In genomic region chr9:137236238-137236935, GRCh38 we compare ENCODE assay signal across 8 cellular contexts. TPM values are rescaled to one million over a fixed set of nuclear protein-coding genes. Genes with fewer than 3 reads are reported as not detected.
DNase-seq lines count a peak whose midpoint lies in the region; ATAC-seq, FAIRE-seq and TF ChIP-seq lines count a peak whose summit lies in the region.

No MANE protein-coding gene starts in this region.

- TF ChIP-seq POLR2A in breast epithelium (IDR thresholded peaks at IDR 0.05), result no peak

- ATAC-seq in HG02970 (IDR thresholded peaks at IDR 0.05; ENCODE audit: low FRiP score, unreplicated experiment), result no peak

- H3K4me3 ChIP-seq in BLaER1 treated with 17β-estradiol and CSF1 and Interleukin-3, amounts not matched to agents 10 nM and 100 nM, result peak overlapping the region; percentile 1 to 56 (median 32); a peak in 12 of 20 replicates
- no peak overlapping the region; the same call in 1 of the 2 replicates for H3K4me3 ChIP-seq in H7 (ENCODE audit: insufficient read depth, low read depth, low read length)
- no peak overlapping the region for H3K4me3 ChIP-seq in WI38 (ENCODE audit: low read depth, low read length)
- peak overlapping the region in 2 of 3 donors; percentile 11 to 46 for H3K4me3 ChIP-seq in breast epithelium
- H3K4me3 ChIP-seq in kidney (ENCODE audit: low read length in 2 of 2), result no peak overlapping the region

- peak; percentile 100 for DNase-seq in H7
- peak; percentile 89 for DNase-seq in NCI-H2227 (lab: John Stamatoyannopoulos, UW; ENCODE audit: unreplicated experiment)
- DNase-seq in breast epithelium (ENCODE audit: low spot score in 2 of 2), result peak; percentile 76 to 93
- DNase-seq in kidney, result peak; percentile 95
- DNase-seq in stimulated activated CD4-positive, alpha-beta T cell treated with anti-CD3 and anti-CD28 coated beads, Interleukin-15, amount 100 ng/mL, for 24 hours, result peak; percentile 95

- no peak for FAIRE-seq in kidney (lab: Jason Lieb, UNC)

- peaks cover 0 to 49% (median 38%) of the 10 kb centered on the region in 11 experiments; a peak in 19 of 22 replicates for H4K20me1 ChIP-seq in BLaER1 treated with 17β-estradiol and CSF1 and Interleukin-3, amounts not matched to agents 10 nM and 100 nM

- H3K9ac ChIP-seq in BLaER1 treated with 17β-estradiol and CSF1 and Interleukin-3, amounts not matched to agents 10 nM and 100 nM, result peak overlapping the region in 10 of 11 experiments; percentile 40 to 93 (median 67); a peak in 18 of 22 replicates
- H3K9ac ChIP-seq in kidney (ENCODE audit: low read length in 2 of 2), result no peak overlapping the region

- H3K27me3 ChIP-seq in BLaER1 treated with 17β-estradiol and CSF1 and Interleukin-3, amounts not matched to agents 10 nM and 100 nM, result no peaks in the 10 kb centered on the region
- H3K27me3 ChIP-seq in H7 (ENCODE audit: control insufficient read depth, insufficient read depth, low read length) (no peaks in the 10 kb centered on the region), breast epithelium (peaks cover 23 to 46% of the 10 kb centered on the region in 2 donors)

- H3K9me3 ChIP-seq in BLaER1 treated with 17β-estradiol and CSF1 and Interleukin-3, amounts not matched to agents 10 nM and 100 nM (replicated peaks in 1 of 11), result no peaks in the 10 kb centered on the region
- H3K9me3 ChIP-seq in breast epithelium (no peaks in the 10 kb centered on the region), kidney (ENCODE audit: control insufficient read depth in 1 of 2, low read length in 2 of 2) (no peaks in the 10 kb centered on the region)

- peak overlapping the region in 8 of 11 experiments; percentile 25 to 64 (median 46); a peak in 15 of 22 replicates for H3K27ac ChIP-seq in BLaER1 treated with 17β-estradiol and CSF1 and Interleukin-3, amounts not matched to agents 10 nM and 100 nM
- H3K27ac ChIP-seq in breast epithelium, result peak overlapping the region; percentile 80
- peak overlapping the region in 1 of 2 donors; percentile 7 for H3K27ac ChIP-seq in kidney (ENCODE audit: low read depth in 2 of 2, low read length in 2 of 2)

- TF ChIP-seq CTCF in WI38 (IDR thresholded peaks at IDR 0.05; ENCODE audit: low read depth, low read length) (peak; percentile 92), breast epithelium (IDR thresholded peaks at IDR 0.05) (peak; percentile 94 to 99 (median 99)), kidney (IDR thresholded peaks at IDR 0.05; ENCODE audit: borderline replicate concordance, extremely low read depth, insufficient read depth) (peak; percentile 99)

- peaks cover 58 to 76% (median 70%) of the 10 kb centered on the region in 10 experiments for H3K4me1 ChIP-seq in BLaER1 treated with 17β-estradiol and CSF1 and Interleukin-3, amounts not matched to agents 10 nM and 100 nM
- peaks cover 0 to 21% of the 10 kb centered on the region in 2 donors for H3K4me1 ChIP-seq in breast epithelium
- H3K4me1 ChIP-seq in kidney (ENCODE audit: control insufficient read depth in 1 of 2, insufficient read depth in 1 of 2, low read depth in 1 of 2, low read length in 2 of 2), result peaks cover 4 to 8% of the 10 kb centered on the region in 2 donors

- intact Hi-C loops in breast epithelium (cut with DNase I; ENCODE audit: low total_unique reads) (loop anchor here (10.0 kb wide), 1 partner anchor 122 kb away; the partner anchor contains the start of gene DPP7), kidney (cut with DNase I) (loop anchor here (10.0 kb wide), 1 partner anchor 122 kb away; the partner anchor contains the start of gene DPP7)

- no peaks in the 10 kb centered on the region for H3K36me3 ChIP-seq in BLaER1 treated with 17β-estradiol and CSF1 and Interleukin-3, amounts not matched to agents 10 nM and 100 nM
- H3K36me3 ChIP-seq in H7 (replicated peaks; ENCODE audit: control insufficient read depth, insufficient read depth, low read length), result no peaks in the 10 kb centered on the region
- no peaks in the 10 kb centered on the region for H3K36me3 ChIP-seq in breast epithelium
- H3K36me3 ChIP-seq in kidney (ENCODE audit: control insufficient read depth in 1 of 2, insufficient read depth in 2 of 2, low read length in 2 of 2), result no peaks in the 10 kb centered on the region

- peak overlapping the region; percentile 90 to 98 (median 95) for H3K4me2 ChIP-seq in BLaER1 treated with 17β-estradiol and CSF1 and Interleukin-3, amounts not matched to agents 10 nM and 100 nM

RNA-seq across cellular contexts. Expression of gene TUBB4B, which starts 4.7 kb away (rescaled TPM):
- total RNA-seq in H7 (2014; rRNA removed; shearing (Covaris generic)), result 238 and 257 TPM in 2 replicates
- total RNA-seq in breast epithelium (100 to 1,000 TPM; 112 to 188 (median 183) TPM), kidney (258 TPM)
- 394 TPM for polyA plus RNA-seq in kidney (ENCODE audit: insufficient read depth, low read depth, low replicate concordance)

RNA-seq across cellular contexts. Expression of gene SLC34A3, which starts 5.7 kb away (rescaled TPM):
- 0.03 TPM in 1 of 2 replicates, not detected in the other for total RNA-seq in H7 (2014; rRNA removed; shearing (Covaris generic))
- total RNA-seq in breast epithelium (not detected), kidney (0.13 TPM)
- 36.0 TPM for polyA plus RNA-seq in kidney (ENCODE audit: insufficient read depth, low read depth, low replicate concordance)

RNA-seq across cellular contexts. Expression of gene RNF224, which starts 9.1 kb away (rescaled TPM):
- not detected in 2 replicates for total RNA-seq in H7 (2014; rRNA removed; shearing (Covaris generic))
- total RNA-seq in breast epithelium, result under 1 TPM in 1 of 3 donors, not detected in 2; 0.29 TPM
- total RNA-seq in kidney, result 0.85 TPM
- 0.80 TPM for polyA plus RNA-seq in kidney (ENCODE audit: insufficient read depth, low read depth, low replicate concordance)

RNA-seq across cellular contexts. Expression of gene CYSRT1, which starts 11.4 kb away (rescaled TPM):
- total RNA-seq in H7 (2014; rRNA removed; shearing (Covaris generic)), result 0.83 and 2.9 TPM in 2 replicates
- total RNA-seq in breast epithelium (under 1 TPM; 0.29 to 0.66 (median 0.32) TPM), kidney (0.94 TPM)
- polyA plus RNA-seq in kidney (ENCODE audit: insufficient read depth, low read depth, low replicate concordance), result 1.3 TPM

RNA-seq across cellular contexts. Expression of gene RNF208, which starts 14.3 kb away (rescaled TPM):
- 1.0 TPM in 2 replicates for total RNA-seq in H7 (2014; rRNA removed; shearing (Covaris generic))
- total RNA-seq in breast epithelium (1 to 10 TPM; 1.5 to 2.9 (median 1.8) TPM), kidney (7.0 TPM)
- polyA plus RNA-seq in kidney (ENCODE audit: insufficient read depth, low read depth, low replicate concordance), result 22.8 TPM

Comparison
In these comparisons a context has a peak if more than half of its experiments do, and no peak if none do; other contexts are left out.
1. H3K4me3 ChIP-seq: peak in BLaER1 treated with 17β-estradiol and CSF1 and Interleukin-3, amounts not matched to agents 10 nM and 100 nM (10 of 10) and breast epithelium (2 of 3); none in H7 (single experiment), WI38 (single experiment) and kidney (0 of 2).
2. H3K9ac ChIP-seq: peak in BLaER1 treated with 17β-estradiol and CSF1 and Interleukin-3, amounts not matched to agents 10 nM and 100 nM (10 of 11); none in kidney (0 of 2).
3. Peak in every context shown above with its lines, with median percentiles within 50 percentile points of each other: DNase-seq and CTCF ChIP-seq.